27 cellular contexts compared by ENCODE assay signal in genomic region chr20:33979094-33979493, GRCh38.
"Had no signal": no experiment of that assay in that cellular context is flagged by ENCODE, and none has a peak within 500 bp of the region (broad histone marks: within the 10 kb centered on the region; RNA-seq: fewer than 3 reads in every experiment).

No MANE protein-coding gene starts in this region.

- H3K9ac ChIP-seq: neural progenitor cell had no signal

- H3K4me3 ChIP-seq: left ventricle myocardium inferior, lung, neural progenitor cell, ovary, right atrium auricular region, right lobe of liver, skin epidermis, stomach, testis, thyroid gland, transverse colon, upper lobe of left lung, vagina had no signal

- H2AFZ ChIP-seq: neural progenitor cell had no signal

- H3K36me3 ChIP-seq: left ventricle myocardium inferior, neural progenitor cell, ovary, right atrium auricular region, right lobe of liver, stomach, thyroid gland, transverse colon, upper lobe of left lung, vagina had no signal

- H3K4me1 ChIP-seq: left ventricle myocardium inferior, neural progenitor cell, right atrium auricular region, right lobe of liver, stomach, testis, thyroid gland, upper lobe of left lung, vagina had no signal

- ATAC-seq: natural killer cell; right lobe of liver; stimulated activated naive B cell treated with anti-CD40 and anti-IgM and Interleukin-4, amounts not matched to agents 10 μg/mL and 1 μg/mL and 100 μg/mL, for 72 hours; stimulated activated naive CD8-positive, alpha-beta T cell treated with anti-CD3 and anti-CD28 coated beads, Interleukin-15, Interleukin-2, amounts not matched to agents 100 U/mL and 50 U/mL, for 24 hours had no signal

- H3K9me3 ChIP-seq: left ventricle myocardium inferior, ovary, right lobe of liver, stomach, testis, thyroid gland, transverse colon, upper lobe of left lung, vagina had no signal

- H3K4me1 Mint-ChIP-seq: immature natural killer cell, mesothelial cell of epicardium, naive B cell, natural killer cell, neural progenitor cell had no signal

- H3K27ac ChIP-seq: left ventricle myocardium inferior, neural progenitor cell, ovary, right atrium auricular region, right lobe of liver, skin epidermis, stomach, testis, thyroid gland, transverse colon, upper lobe of left lung, vagina had no signal

- H3K9me3 Mint-ChIP-seq: immature natural killer cell, natural killer cell had no signal

- H3K36me3 Mint-ChIP-seq: immature natural killer cell; mesothelial cell of epicardium; natural killer cell; neural progenitor cell; stimulated activated naive B cell treated with anti-CD40 and anti-IgM and Interleukin-4, amounts not matched to agents 10 μg/mL and 1 μg/mL and 100 μg/mL, for 72 hours had no signal

- H3K27ac Mint-ChIP-seq: immature natural killer cell; mesothelial cell of epicardium; natural killer cell; nephron progenitor cell; neural progenitor cell; progenitor cell of endocrine pancreas; stimulated activated naive B cell treated with anti-CD40 and anti-IgM and Interleukin-4, amounts not matched to agents 10 μg/mL and 1 μg/mL and 100 μg/mL, for 72 hours had no signal

- H3K4me2 ChIP-seq: neural progenitor cell had no signal

- DNase-seq: hypothalamus; immature natural killer cell; left ventricle myocardium inferior; mesendoderm; naive B cell; natural killer cell; nephron progenitor cell; ovary; right lobe of liver; stimulated activated CD4-positive, alpha-beta T cell treated with anti-CD3 and anti-CD28 coated beads, Interleukin-12 subunit alpha, Interleukin-12 subunit beta, amount 100 ng/mL, for 4 hours; stimulated activated CD4-positive, alpha-beta T cell treated with anti-CD3 and anti-CD28 coated beads, Interleukin-15, amount 100 ng/mL, for 24 hours; stimulated activated CD4-positive, alpha-beta T cell treated with anti-CD3 and anti-CD28 coated beads, Interleukin-4, amount 100 ng/mL, for 4 hours; stimulated activated CD8-positive, alpha-beta memory T cell treated with anti-CD3 and anti-CD28 coated beads, Interleukin-4, amount 100 ng/mL, for 48 hours; stimulated activated naive B cell treated with anti-CD40 and anti-IgM and Interleukin-4, amounts not matched to agents 10 μg/mL and 1 μg/mL and 100 μg/mL, for 72 hours; stimulated activated naive CD8-positive, alpha-beta T cell treated with anti-CD3 and anti-CD28 coated beads, Interleukin-15, Interleukin-2, amounts not matched to agents 100 U/mL and 50 U/mL, for 24 hours; stomach; testis; thyroid gland; transverse colon; upper lobe of left lung had no signal

- H3K27me3 ChIP-seq: neural progenitor cell, ovary, right atrium auricular region, right lobe of liver, stomach, testis, thyroid gland, transverse colon, upper lobe of left lung, vagina had no signal

- H3K4me3 Mint-ChIP-seq: immature natural killer cell; mesothelial cell of epicardium; natural killer cell; nephron progenitor cell; neural progenitor cell; stimulated activated naive B cell treated with anti-CD40 and anti-IgM and Interleukin-4, amounts not matched to agents 10 μg/mL and 1 μg/mL and 100 μg/mL, for 72 hours had no signal
